ENCODE assay signal across 18 cellular contexts in genomic region chr2:86012017-86012712, GRCh38.
DNase-seq lines count a peak whose midpoint lies in the region; ATAC-seq, FAIRE-seq and TF ChIP-seq lines count a peak whose summit lies in the region.
"Had no signal": no experiment of that assay in that cellular context is flagged by ENCODE, and none has a peak within 500 bp of the region (broad histone marks: within the 10 kb centered on the region; RNA-seq: fewer than 3 reads in every experiment).

No MANE protein-coding gene starts in this region.

- H3K23me2 ChIP-seq in H1 (ENCODE audit: low read depth, low read length), result no peaks in the 10 kb centered on the region

- H3F3A ChIP-seq in neural progenitor cell (ENCODE audit: low read depth), result no peaks in the 10 kb centered on the region

- H3K27ac ChIP-seq in heart right ventricle (peak overlapping the region in 6 of 10 donors; percentile 9 to 43 (median 29)), right atrium auricular region (no peak overlapping the region), H1 (ENCODE audit: low read depth, low read length) (no peak overlapping the region), neural progenitor cell (no peak overlapping the region), upper lobe of right lung (no peak overlapping the region)
- H3K27ac ChIP-seq: HL-60 had no signal

- peaks cover 26% of the 10 kb centered on the region for H3K9me3 Mint-ChIP-seq in neural progenitor cell

- H2BK20ac ChIP-seq in H1 (ENCODE audit: low read length), result no peak overlapping the region

- no peak overlapping the region for H2BK5ac ChIP-seq in H1 (ENCODE audit: low read depth, low read length)

- H4K91ac ChIP-seq in H1 (replicated peaks; ENCODE audit: insufficient read length, low read length), result no peak overlapping the region

- H3K4me1 ChIP-seq in heart right ventricle (peaks cover 0 to 17% (median 4%) of the 10 kb centered on the region in 9 donors), right atrium auricular region (no peaks in the 10 kb centered on the region), H1 (replicated peaks in 1 of 4; ENCODE audit: control insufficient read depth in 3 of 4, insufficient read depth in 4 of 4, low read length in 3 of 4) (no peaks in the 10 kb centered on the region), neural progenitor cell (no peaks in the 10 kb centered on the region), upper lobe of right lung (peaks cover 8% of the 10 kb centered on the region)

- H3K36me3 Mint-ChIP-seq in neural progenitor cell, result no peaks in the 10 kb centered on the region

- ATAC-seq in heart right ventricle (peak in 7 of 8 donors; percentile 28 to 64 (median 38)), upper lobe of right lung (peak; percentile 14)

- no peak overlapping the region for H3K9ac ChIP-seq in H1 (replicated peaks in 1 of 4; ENCODE audit: extremely low read depth in 1 of 4, low read depth in 3 of 4, low read length in 3 of 4)
- H3K9ac ChIP-seq in neural progenitor cell, result no peak overlapping the region

- CTCF ChIA-PET in H1 (lab: Charles Lee; ENCODE audit: partially characterized antibody), result interaction anchor here (1.3 to 2.3 kb wide), 3 partner anchors 68 to 199 kb away, joined by 4 to 7 read pairs (median 7); no protein-coding TSS in a partner anchor

- no peak overlapping the region for H4K8ac ChIP-seq in H1 (ENCODE audit: extremely low read depth, insufficient read depth, low read length)

- POLR2A ChIA-PET in H1 (lab: Charles Lee; ENCODE audit: partially characterized antibody), result interaction anchor here (1.7 kb wide), 1 partner anchor 8 kb away, joined by 6 read pairs; no protein-coding TSS in a partner anchor

- no peak overlapping the region for H2BK120ac ChIP-seq in H1 (replicated peaks; ENCODE audit: low read depth, low read length)

- TF ChIP-seq POLR2A in H1 (IDR thresholded peaks at IDR 0.05; ENCODE audit: control extremely low read depth in 1 of 2, low read depth in 2 of 2, low read length in 2 of 2) (no peak), lower leg skin (IDR thresholded peaks at IDR 0.05) (no peak)

- no peak overlapping the region for H3K23ac ChIP-seq in H1 (ENCODE audit: insufficient read length)

- DNase-seq in heart right ventricle (no peak), right atrium auricular region (ENCODE audit: low spot score) (no peak), H1 (ENCODE audit: low read depth in 1 of 2, low spot score in 2 of 2) (no peak), neural progenitor cell (ENCODE audit: low spot score) (no peak), upper lobe of right lung (no peak), urothelium cell line (ENCODE audit: low spot score) (no peak), lower leg skin (ENCODE audit: low spot score in 2 of 2) (no peak), 8988T (no peak)
- DNase-seq: AML-193; Calu3; CD4-positive, alpha-beta T cell; KBM-7; NCI-H1105; NCI-H187; NCI-H446; SHP77 treated with DMSO at 0.1 percent for 48 hours had no signal

- no peak overlapping the region for H2AK5ac ChIP-seq in H1 (ENCODE audit: low read depth, low read length)

- H3K4me3 Mint-ChIP-seq in neural progenitor cell, result no peak overlapping the region
- H3K4me3 Mint-ChIP-seq: CD4-positive, alpha-beta T cell had no signal

- TF ChIP-seq EP300 in H1 (IDR thresholded peaks at IDR 0.05; ENCODE audit: borderline replicate concordance in 1 of 2, low read depth in 2 of 2, low read length in 2 of 2), result no peak

- H3K4me3 ChIP-seq in heart right ventricle (no peak overlapping the region), right atrium auricular region (no peak overlapping the region), H1 (ENCODE audit: extremely low read depth in 1 of 4, insufficient read depth in 2 of 4, low read depth in 3 of 4, low read length in 4 of 4) (no peak overlapping the region), neural progenitor cell (no peak overlapping the region), upper lobe of right lung (no peak overlapping the region), lower leg skin (ENCODE audit: low read depth, poor library complexity, severe bottlenecking) (no peak overlapping the region)

- peaks cover 0 to 34% (median 21%) of the 10 kb centered on the region in 7 donors for H3K27me3 ChIP-seq in heart right ventricle
- H3K27me3 ChIP-seq in right atrium auricular region, result no peaks in the 10 kb centered on the region
- no peaks in the 10 kb centered on the region for H3K27me3 ChIP-seq in H1 (replicated peaks in 1 of 4; ENCODE audit: control insufficient read depth in 3 of 4, extremely low read depth in 1 of 4, insufficient read depth in 3 of 4, low read length in 3 of 4)
- no peaks in the 10 kb centered on the region for H3K27me3 ChIP-seq in neural progenitor cell
- H3K27me3 ChIP-seq in upper lobe of right lung, result no peaks in the 10 kb centered on the region

- H3K56ac ChIP-seq in H1 (replicated peaks; ENCODE audit: insufficient read length, low read depth, low read length), result no peak overlapping the region

- H3K14ac ChIP-seq in H1 (ENCODE audit: insufficient read length), result no peak overlapping the region

- no peak overlapping the region for H4K5ac ChIP-seq in H1 (ENCODE audit: insufficient read length, low read depth, low read length)

- 84 to 85% methylated on average over 8 to 9 of the region's 9 CpGs for WGBS in heart right ventricle, 2 donors
- WGBS in H1 (ENCODE audit: extremely low coverage in 1 of 2, insufficient coverage in 1 of 2, insufficient read length in 1 of 2, insufficient replicate concordance in 2 of 2, low coverage in 1 of 2, low lambda C conversion rate in 2 of 2, missing lambda C conversion rate in 1 of 2), 2 experiments, result 84% methylated on average over 7 of the region's 9 CpGs; no CpG with 5 or more reads in 1 of the 2 experiments
- 80 to 82% methylated on average over 8 to 9 of the region's 9 CpGs for WGBS in lower leg skin, 2 donors

- no peak overlapping the region for H3K4me2 ChIP-seq in H1 (ENCODE audit: insufficient read depth in 1 of 2, low read depth in 2 of 2, low read length in 2 of 2)
- no peak overlapping the region for H3K4me2 ChIP-seq in neural progenitor cell

- H3K27me3 Mint-ChIP-seq in neural progenitor cell (ENCODE audit: insufficient read depth, low read depth), result peaks cover under 1% of the 10 kb centered on the region
- H3K27me3 Mint-ChIP-seq: CD4-positive, alpha-beta T cell had no signal

- no peaks in the 10 kb centered on the region for H3K79me1 ChIP-seq in H1 (ENCODE audit: low read depth, low read length)

- no peaks in the 10 kb centered on the region for H4K20me1 ChIP-seq in H1 (replicated peaks in 1 of 2; ENCODE audit: control insufficient read depth in 1 of 2, insufficient read depth in 2 of 2, low read length in 2 of 2)
- H4K20me1 ChIP-seq in neural progenitor cell (ENCODE audit: low read depth), result no peaks in the 10 kb centered on the region

- no peak for TF ChIP-seq RAD21 in H1 (IDR thresholded peaks at IDR 0.05 in 1 of 2, conservative IDR thresholded peaks at IDR 0.05 in 1 of 2; ENCODE audit: low read depth in 2 of 2, low read length in 2 of 2)

- H2AFZ ChIP-seq in H1 (ENCODE audit: low read length) (peak overlapping the region; percentile 15; the same call in 1 of the 2 replicates), neural progenitor cell (replicated peaks) (no peak overlapping the region)

- peaks cover 0 to 32% (median 6%) of the 10 kb centered on the region in 11 donors for H3K9me3 ChIP-seq in heart right ventricle
- peaks cover 0 to 9% of the 10 kb centered on the region in 2 donors for H3K9me3 ChIP-seq in right atrium auricular region
- peaks cover 8 to 10% of the 10 kb centered on the region in 2 experiments; a peak in 2 of 4 replicates for H3K9me3 ChIP-seq in H1 (ENCODE audit: insufficient read depth in 2 of 2, low read depth in 1 of 2, low read length in 1 of 2)
- no peaks in the 10 kb centered on the region for H3K9me3 ChIP-seq in neural progenitor cell (ENCODE audit: low read depth)
- no peaks in the 10 kb centered on the region for H3K9me3 ChIP-seq in upper lobe of right lung

- no peaks in the 10 kb centered on the region for H3K36me3 ChIP-seq in heart right ventricle
- H3K36me3 ChIP-seq in right atrium auricular region, result no peaks in the 10 kb centered on the region
- H3K36me3 ChIP-seq in H1 (ENCODE audit: control insufficient read depth in 2 of 4, insufficient read depth in 4 of 4, low read length in 3 of 4), result no peaks in the 10 kb centered on the region
- no peaks in the 10 kb centered on the region for H3K36me3 ChIP-seq in neural progenitor cell
- H3K36me3 ChIP-seq in upper lobe of right lung, result no peaks in the 10 kb centered on the region

- no peak for TF ChIP-seq CTCF in heart right ventricle (IDR thresholded peaks at IDR 0.05)
- no peak for TF ChIP-seq CTCF in right atrium auricular region (IDR thresholded peaks at IDR 0.05)
- TF ChIP-seq CTCF in H1 (IDR thresholded peaks at IDR 0.05; ENCODE audit: control extremely low read depth in 1 of 3, insufficient read depth in 1 of 3, low read depth in 1 of 3, low read length in 3 of 3), result no peak
- no peak for TF ChIP-seq CTCF in neural progenitor cell (IDR thresholded peaks at IDR 0.05)
- TF ChIP-seq CTCF in upper lobe of right lung (IDR thresholded peaks at IDR 0.05), result no peak
- no peak for TF ChIP-seq CTCF in lower leg skin (IDR thresholded peaks at IDR 0.05)

- FAIRE-seq in H1 (lab: Jason Lieb, UNC) (no peak), urothelium cell line (lab: Jason Lieb, UNC) (no peak)
- FAIRE-seq: GM18507 had no signal

- H3K18ac ChIP-seq in H1 (ENCODE audit: extremely low read depth, low read length), result no peak overlapping the region

- H2BK15ac ChIP-seq in H1 (ENCODE audit: low read length), result no peak overlapping the region

- intact Hi-C loops in heart right ventricle (cut with DNase I) (no loop called here), upper lobe of right lung (cut with DNase I) (no loop called here), lower leg skin (cut with DNase I; ENCODE audit: low total_unique reads) (no loop called here)

- H2BK12ac ChIP-seq in H1 (ENCODE audit: low read depth, low read length), result no peak overlapping the region

- no peaks in the 10 kb centered on the region for H3K4me1 Mint-ChIP-seq in neural progenitor cell

- H3K79me2 ChIP-seq in H1 (ENCODE audit: control insufficient read depth in 1 of 2, insufficient read depth in 2 of 2, low read length in 2 of 2) (no peaks in the 10 kb centered on the region), neural progenitor cell (ENCODE audit: low read depth) (no peaks in the 10 kb centered on the region)

- no peak overlapping the region for H3K4ac ChIP-seq in H1 (replicated peaks; ENCODE audit: insufficient read length, low read depth, low read length)

- peak overlapping the region; percentile 18 for H3K27ac Mint-ChIP-seq in neural progenitor cell
- H3K27ac Mint-ChIP-seq: CD4-positive, alpha-beta T cell had no signal

TF ChIP-seq in H1, 55 proteins besides CTCF, POLR2A, EP300 and RAD21:
- no peak for TF ChIP-seq RNF2 (IDR thresholded peaks at IDR 0.05; ENCODE audit: borderline replicate concordance, low read depth, low read length, missing control alignments, poor library complexity, severe bottlenecking)
- no peak for TF ChIP-seq CTBP2 (IDR thresholded peaks at IDR 0.05; ENCODE audit: borderline replicate concordance, insufficient read depth, insufficient read length, low read length)
- no peak for TF ChIP-seq SIRT6 (IDR thresholded peaks at IDR 0.05; ENCODE audit: low read length)
- TF ChIP-seq EZH2 (IDR thresholded peaks at IDR 0.05; ENCODE audit: low read depth, low read length, severe bottlenecking), result no peak
- TF ChIP-seq SRF (IDR thresholded peaks at IDR 0.05; ENCODE audit: low read depth, low read length), result no peak
- TF ChIP-seq SIX5 (IDR thresholded peaks at IDR 0.05; ENCODE audit: low read depth, low read length), result no peak

Comparison
In these comparisons a context has a peak if more than half of its experiments do, and no peak if none do; other contexts are left out.
1. H3K27ac ChIP-seq: peak in heart right ventricle (6 of 10); none in right atrium auricular region (0 of 2), H1 (single experiment), neural progenitor cell (single experiment) and upper lobe of right lung (single experiment).